Comparison of ENCODE assay signal across 20 cellular contexts in the genomic region with DNA sequence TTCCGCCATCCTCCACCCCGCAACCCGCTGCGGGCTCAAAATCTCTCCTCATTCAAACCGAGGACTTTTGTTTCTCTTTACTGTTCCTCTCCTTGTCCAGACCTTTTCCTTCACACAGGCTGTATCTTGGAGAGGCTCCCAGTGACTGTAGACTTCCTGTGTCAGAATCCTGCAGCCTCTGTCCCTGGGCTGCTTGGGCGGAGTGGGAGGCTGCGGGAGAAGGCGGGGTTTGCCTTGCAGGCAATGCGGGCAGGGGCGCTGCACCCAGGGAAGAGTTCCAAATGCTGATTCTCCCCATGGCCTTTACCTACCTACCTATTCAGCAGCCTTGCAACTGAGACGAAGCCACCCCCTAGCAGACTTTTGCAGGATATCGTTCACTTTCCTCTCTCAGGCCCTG.
DNase-seq lines count a peak whose midpoint lies in the region; ATAC-seq and TF ChIP-seq lines count a peak whose summit lies in the region.
"Had no signal": no experiment of that assay in that cellular context is flagged by ENCODE, and none has a peak within 500 bp of the region (broad histone marks: within the 10 kb centered on the region; RNA-seq: fewer than 3 reads in every experiment).

No MANE protein-coding gene starts in this region.

- H3K9ac ChIP-seq in DND-41 (ENCODE audit: low read depth, low read length) = peak overlapping the region; percentile 57
- no peak overlapping the region for H3K9ac ChIP-seq in endodermal cell (ENCODE audit: extremely low read depth, low read length, poor library complexity, severe bottlenecking)

- H3K4me1 ChIP-seq in DND-41 (ENCODE audit: insufficient read depth, low read length) = peaks cover 60% of the 10 kb centered on the region
- H3K4me1 ChIP-seq in OCI-LY7 (ENCODE audit: insufficient read depth, low read length, poor library complexity, severe bottlenecking) = peaks cover 42% of the 10 kb centered on the region
- no peaks in the 10 kb centered on the region for H3K4me1 ChIP-seq in endodermal cell (ENCODE audit: control insufficient read depth, insufficient read depth, low read length)
- H3K4me1 ChIP-seq: tibial nerve had no signal

- H4K20me1 ChIP-seq in DND-41 (ENCODE audit: insufficient read depth, low read length) (no peaks in the 10 kb centered on the region), OCI-LY7 (ENCODE audit: insufficient read depth, low read length) (no peaks in the 10 kb centered on the region)

- H3K4me3 ChIP-seq in DND-41 (ENCODE audit: low read depth in 1 of 2, low read length in 2 of 2) = peak overlapping the region in 1 of 2 experiments; percentile 52; a peak in 2 of 4 replicates
- H3K4me3 ChIP-seq in OCI-LY7 (ENCODE audit: low read depth, low read length, poor library complexity, severe bottlenecking) = no peak overlapping the region
- H3K4me3 ChIP-seq in endodermal cell (ENCODE audit: low read length) = no peak overlapping the region
- H3K4me3 ChIP-seq: heart right ventricle, lung, tibial nerve had no signal

- BruUV-seq in OCI-LY7 (replicated peaks; lab: Mats Ljungman, UMichigan) = no TSS peak

- CTCF ChIA-PET in OCI-LY7 (lab: Charles Lee; ENCODE audit: unreplicated experiment) = no interaction called here

- H3K27me3 ChIP-seq in DND-41 (ENCODE audit: insufficient read depth, low read length, poor library complexity) (no peaks in the 10 kb centered on the region), endodermal cell (ENCODE audit: control insufficient read depth, insufficient read depth, low read length, poor library complexity, severe bottlenecking) (peaks cover 23% of the 10 kb centered on the region)
- H3K27me3 ChIP-seq: tibial nerve had no signal

- H3K79me2 ChIP-seq in DND-41 (ENCODE audit: insufficient read depth, low read length) = no peaks in the 10 kb centered on the region
- peaks cover 36% of the 10 kb centered on the region; the same call in 1 of the 2 replicates for H3K79me2 ChIP-seq in OCI-LY7 (ENCODE audit: insufficient read depth, low read depth, low read length)

- DNase-seq in DMS53 (lab: John Stamatoyannopoulos, UW) (peak; percentile 71), DMS53 treated with DMSO at 0.1 percent for 48 hours (lab: John Stamatoyannopoulos, UW; ENCODE audit: unreplicated experiment) (no peak), DND-41 (peak; percentile 41), OCI-LY7 (ENCODE audit: low spot score) (no peak), endodermal cell (peak; percentile 78), activated gamma-delta T cell (lab: John Stamatoyannopoulos, UW) (no peak), NCI-H2171 (lab: John Stamatoyannopoulos, UW) (no peak)
- DNase-seq in activated CD4-positive, CD25-positive, alpha-beta regulatory T cell treated with anti-CD3 and anti-CD28 coated beads, Interleukin-2, amount 50 U/mL, for 72 hours = no peak
- DNase-seq: activated T-cell treated with anti-CD3 and anti-CD28 coated beads, Interleukin-2, amount 50 U/mL, for 4 hours; anterior cingulate cortex; C1 segment of cervical spinal cord; effector memory CD4-positive, alpha-beta T cell; heart right ventricle; NCI-H510A treated with DMSO at 0.1 percent for 48 hours; stimulated activated CD4-positive, alpha-beta T cell treated with anti-CD3 and anti-CD28 coated beads, Interleukin-4, amount 100 ng/mL, for 4 hours; stimulated activated CD8-positive, alpha-beta memory T cell treated with anti-CD3 and anti-CD28 coated beads, Interleukin-4, amount 100 ng/mL, for 48 hours had no signal

- no peak overlapping the region for H3K4me3 Mint-ChIP-seq in endodermal cell

- POLR2A ChIA-PET in OCI-LY7 (lab: Charles Lee) = interaction anchor here (0.8 kb wide), 1 partner anchor 11 kb away, joined by 3 read pairs; no protein-coding TSS in a partner anchor

- H3K4me2 ChIP-seq in DND-41 (ENCODE audit: insufficient read depth, low read length) = peak overlapping the region; percentile 66
- peak overlapping the region; percentile 87 for H3K4me2 ChIP-seq in OCI-LY7 (ENCODE audit: low read length)

- peaks cover 19% of the 10 kb centered on the region for H3K27me3 Mint-ChIP-seq in endodermal cell (ENCODE audit: insufficient read depth)

- peaks cover 4% of the 10 kb centered on the region for H3K36me3 Mint-ChIP-seq in endodermal cell (ENCODE audit: low read depth)

- ATAC-seq in DND-41 (ENCODE audit: insufficient read depth, low read depth) = no peak
- ATAC-seq: heart right ventricle, Right ventricle myocardium inferior had no signal

- peak overlapping the region; percentile 90 for H3K27ac ChIP-seq in DND-41 (ENCODE audit: low read length)
- peak overlapping the region; percentile 98 for H3K27ac ChIP-seq in OCI-LY7 (ENCODE audit: low read depth, low read length, poor library complexity, severe bottlenecking)
- no peak overlapping the region for H3K27ac ChIP-seq in endodermal cell (ENCODE audit: low read depth, low read length)
- H3K27ac ChIP-seq: 22Rv1, heart right ventricle, tibial nerve had no signal

- 84 to 88% methylated on average over 8 to 12 of the region's 12 CpGs for WGBS in endodermal cell (ENCODE audit: insufficient coverage in 1 of 2, insufficient read length in 1 of 2), 2 experiments

- TF ChIP-seq CTCF in DND-41 (IDR thresholded peaks at IDR 0.05; ENCODE audit: borderline replicate concordance, extremely low read depth, low read length, poor library complexity, severe bottlenecking) (no peak), OCI-LY7 (conservative IDR thresholded peaks at IDR 0.05; ENCODE audit: low read length) (no peak), endodermal cell (conservative IDR thresholded peaks at IDR 0.05) (no peak)

- no peaks in the 10 kb centered on the region for H3K9me3 ChIP-seq in DND-41 (ENCODE audit: insufficient read depth, low read length, severe bottlenecking)
- peaks cover 13% of the 10 kb centered on the region; the same call in 1 of the 2 replicates for H3K9me3 ChIP-seq in OCI-LY7 (ENCODE audit: low read length)
- peaks cover 6% of the 10 kb centered on the region for H3K9me3 ChIP-seq in endodermal cell (ENCODE audit: control insufficient read depth, low read length)

- no peaks in the 10 kb centered on the region for H3K9me2 ChIP-seq in OCI-LY7 (ENCODE audit: insufficient read depth, low read length)

- H3K9me3 Mint-ChIP-seq in endodermal cell = peaks cover 3% of the 10 kb centered on the region
- H3K9me3 Mint-ChIP-seq: activated T-cell treated with anti-CD3 and anti-CD28 coated beads, Interleukin-2, amount 50 U/mL, for 4 hours had no signal

- no peak overlapping the region for H3K27ac Mint-ChIP-seq in endodermal cell

- intact Hi-C loops in OCI-LY7 (cut with micrococcal nuclease; ENCODE audit: unreplicated experiment) = no loop called here

- H3K36me3 ChIP-seq in DND-41 (ENCODE audit: insufficient read depth, low read length) = no peaks in the 10 kb centered on the region
- H3K36me3 ChIP-seq in OCI-LY7 (ENCODE audit: insufficient read depth, low read length) = peaks cover 20% of the 10 kb centered on the region
- no peaks in the 10 kb centered on the region for H3K36me3 ChIP-seq in endodermal cell (ENCODE audit: control insufficient read depth, insufficient read depth, low read length)
- H3K36me3 ChIP-seq: heart right ventricle, tibial nerve had no signal

- H2AFZ ChIP-seq in DND-41 (ENCODE audit: low read depth, low read length) = peak overlapping the region; percentile 53
- peak overlapping the region; percentile 11; the same call in 1 of the 2 replicates for H2AFZ ChIP-seq in OCI-LY7 (ENCODE audit: low read length)

- peaks cover 9% of the 10 kb centered on the region for H3K4me1 Mint-ChIP-seq in endodermal cell

Comparison
In these comparisons a context has a peak if more than half of its experiments do, and no peak if none do; other contexts are left out.
1. DNase-seq: peak in DMS53 (single experiment), DND-41 (single experiment) and endodermal cell (single experiment); none in DMS53 treated with DMSO at 0.1 percent for 48 hours (single experiment), OCI-LY7 (single experiment), activated CD4-positive, CD25-positive, alpha-beta regulatory T cell treated with anti-CD3 and anti-CD28 coated beads, Interleukin-2, amount 50 U/mL, for 72 hours (single experiment), activated gamma-delta T cell (single experiment) and NCI-H2171 (single experiment).